Comparison of ENCODE assay signal across 11 cellular contexts in genomic region chr4:119315036-119315435, GRCh38. TPM values are rescaled to one million over a fixed set of nuclear protein-coding genes. Genes with fewer than 3 reads are reported as not detected.
"Had no signal": no experiment of that assay in that cellular context is flagged by ENCODE, and none has a peak within 500 bp of the region (broad histone marks: within the 10 kb centered on the region; RNA-seq: fewer than 3 reads in every experiment).

No MANE protein-coding gene starts in this region.

- H3K4me3 ChIP-seq: lower lobe of right lung, upper lobe of right lung had no signal

- H3K4me1 ChIP-seq: lower lobe of right lung, parathyroid adenoma, upper lobe of right lung had no signal

- H3K36me3 ChIP-seq: lower lobe of right lung, upper lobe of right lung had no signal

- DNase-seq: activated naive CD8-positive, alpha-beta T cell treated with anti-CD3 and anti-CD28 coated beads for 36 hours; effector memory CD8-positive, alpha-beta T cell; left cardiac atrium; lower lobe of right lung; T-helper 9 cell; upper lobe of right lung had no signal

- H3K27me3 ChIP-seq: upper lobe of right lung had no signal

- H3K9me3 ChIP-seq: lower lobe of right lung, upper lobe of right lung had no signal

- H3K27ac ChIP-seq: epithelial cell of prostate, lower lobe of right lung, parathyroid adenoma, upper lobe of right lung had no signal

RNA-seq across cellular contexts. Expression of gene FABP2, which starts 6.9 kb away (rescaled TPM):
- total RNA-seq: activated CD8-positive, alpha-beta T cell treated with anti-CD3 and anti-CD28 coated beads for 36 hours; activated naive CD8-positive, alpha-beta T cell treated with anti-CD3 and anti-CD28 coated beads for 36 hours; activated T-cell treated with anti-CD3 and anti-CD28 coated beads, Interleukin-2, amount 50 U/mL, for 72 hours; glomerular endothelial cell; left cardiac atrium; lower lobe of right lung; upper lobe of right lung had no signal
